ENCODE assay signal across 14 cellular contexts in the genomic region with DNA sequence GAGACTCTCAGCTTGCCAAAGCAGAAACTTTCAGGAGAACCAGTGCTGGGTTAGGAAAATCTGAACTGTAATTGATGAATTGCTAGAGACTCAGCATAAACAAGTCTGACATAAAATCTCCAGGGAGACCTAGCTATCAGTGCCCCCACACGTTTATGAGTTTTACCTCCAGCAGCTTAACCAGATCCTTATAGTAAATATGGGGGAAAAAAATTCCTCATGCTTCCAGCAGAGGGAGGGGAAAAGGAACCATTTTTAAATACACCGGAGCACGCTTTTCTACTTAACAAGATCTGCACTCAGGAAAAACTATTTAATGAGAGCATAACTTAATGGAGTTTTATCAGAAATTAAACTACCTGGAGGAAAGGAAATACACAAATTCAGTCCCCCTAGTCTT.
DNase-seq lines count a peak whose midpoint lies in the region; ATAC-seq and TF ChIP-seq lines count a peak whose summit lies in the region.
"Had no signal": no experiment of that assay in that cellular context is flagged by ENCODE, and none has a peak within 500 bp of the region (broad histone marks: within the 10 kb centered on the region; RNA-seq: fewer than 3 reads in every experiment).

No MANE protein-coding gene starts in this region.

- H3K36me3 ChIP-seq in brain microvascular endothelial cell (replicated peaks) (no peaks in the 10 kb centered on the region), left lung (no peaks in the 10 kb centered on the region)

- H3K4me3 ChIP-seq in AG04450 (ENCODE audit: low read depth, low read length) (no peak overlapping the region), HFF-Myc (replicated peaks; ENCODE audit: low read depth, low read length) (no peak overlapping the region), brain microvascular endothelial cell (ENCODE audit: low read depth, low read length) (no peak overlapping the region), left lung (no peak overlapping the region)

- no peaks in the 10 kb centered on the region for H3K4me1 ChIP-seq in left lung

- no peak overlapping the region for H3K27ac ChIP-seq in AG04450 (ENCODE audit: low read depth, low read length)
- no peak overlapping the region for H3K27ac ChIP-seq in brain microvascular endothelial cell
- no peak overlapping the region for H3K27ac ChIP-seq in left lung

- H3K27me3 ChIP-seq in AG04450 (ENCODE audit: control insufficient read depth, insufficient read depth, low read length) (no peaks in the 10 kb centered on the region), brain microvascular endothelial cell (replicated peaks) (no peaks in the 10 kb centered on the region), left lung (no peaks in the 10 kb centered on the region)

- intact Hi-C loops in left lung (cut with DNase I): no loop called here

- DNase-seq in AG04450 (ENCODE audit: low read depth, low spot score) (no peak), HFF-Myc (ENCODE audit: extremely low read depth, low read depth) (no peak), brain microvascular endothelial cell (no peak), left lung (no peak), T-helper 17 cell (no peak), NOMO-1 treated with DMSO at 0.1 percent for 48 hours (lab: John Stamatoyannopoulos, UW; ENCODE audit: unreplicated experiment) (no peak)
- DNase-seq: activated B cell treated with CpG ODN at 0.5 μM for 24 hours; hippocampal formation; naive B cell; NCI-H1694 treated with DMSO at 0.1 percent for 48 hours; stimulated activated naive B cell treated with anti-CD40 and anti-IgM and Interleukin-4, amounts not matched to agents 10 μg/mL and 1 μg/mL and 100 μg/mL, for 72 hours had no signal

- in situ Hi-C loops in brain microvascular endothelial cell (cut with HindIII; ENCODE audit: low pct_ligation_motif_present, low sequenced_read_pairs): no loop called here

- TF ChIP-seq CTCF in AG04450 (IDR thresholded peaks at IDR 0.05; ENCODE audit: low read depth, low read length): peak; percentile 54
- peak; percentile 42 for TF ChIP-seq CTCF in HFF-Myc (IDR thresholded peaks at IDR 0.05; ENCODE audit: low read depth, low read length, missing control alignments)
- peak; percentile 53 for TF ChIP-seq CTCF in brain microvascular endothelial cell (IDR thresholded peaks at IDR 0.05; ENCODE audit: low read depth, low read length, missing control alignments)
- TF ChIP-seq CTCF in left lung (IDR thresholded peaks at IDR 0.05): peak in 1 of 2 donors; percentile 18

- no peak overlapping the region for H3K4me3 Mint-ChIP-seq in T-helper 17 cell
- H3K4me3 Mint-ChIP-seq: activated B cell treated with CpG ODN at 0.5 μM for 24 hours; activated T-helper 17 cell treated with anti-CD3 and anti-CD28 coated beads, Interleukin-2, amount 50 U/mL, for 72 hours; naive B cell; stimulated activated naive B cell treated with anti-CD40 and anti-IgM and Interleukin-4, amounts not matched to agents 10 μg/mL and 1 μg/mL and 100 μg/mL, for 72 hours had no signal

- POLR2A ChIA-PET in AG04450 (lab: Yijun Ruan, JAX): no interaction called here

- H3K27me3 Mint-ChIP-seq in T-helper 17 cell: no peaks in the 10 kb centered on the region
- H3K27me3 Mint-ChIP-seq: activated B cell treated with CpG ODN at 0.5 μM for 24 hours; activated T-helper 17 cell treated with anti-CD3 and anti-CD28 coated beads, Interleukin-2, amount 50 U/mL, for 72 hours; naive B cell; stimulated activated naive B cell treated with anti-CD40 and anti-IgM and Interleukin-4, amounts not matched to agents 10 μg/mL and 1 μg/mL and 100 μg/mL, for 72 hours had no signal

- no peaks in the 10 kb centered on the region for H3K36me3 Mint-ChIP-seq in T-helper 17 cell (ENCODE audit: low read depth)
- H3K36me3 Mint-ChIP-seq: naive B cell; stimulated activated naive B cell treated with anti-CD40 and anti-IgM and Interleukin-4, amounts not matched to agents 10 μg/mL and 1 μg/mL and 100 μg/mL, for 72 hours had no signal

- H3K9me3 ChIP-seq in AG04450 (ENCODE audit: control insufficient read depth, insufficient read depth, low read length) (peaks cover under 1% of the 10 kb centered on the region; the same call in 1 of the 2 replicates), left lung (peaks cover 0 to 3% of the 10 kb centered on the region in 2 donors), T-helper 17 cell (ENCODE audit: control insufficient read depth, low read length, poor library complexity, severe bottlenecking) (no peaks in the 10 kb centered on the region)

- CTCF ChIA-PET in AG04450 (lab: Charles Lee): interaction anchor here (1.0 to 1.7 kb wide), 5 partner anchors 9 to 830 kb away, joined by 3 to 6 read pairs (median 6); no protein-coding TSS in a partner anchor

- no peak overlapping the region for H3K27ac Mint-ChIP-seq in T-helper 17 cell
- H3K27ac Mint-ChIP-seq: activated B cell treated with CpG ODN at 0.5 μM for 24 hours; activated T-helper 17 cell treated with anti-CD3 and anti-CD28 coated beads, Interleukin-2, amount 50 U/mL, for 72 hours; naive B cell; stimulated activated naive B cell treated with anti-CD40 and anti-IgM and Interleukin-4, amounts not matched to agents 10 μg/mL and 1 μg/mL and 100 μg/mL, for 72 hours had no signal

- H3K4me1 Mint-ChIP-seq in T-helper 17 cell: no peaks in the 10 kb centered on the region
- H3K4me1 Mint-ChIP-seq: activated B cell treated with CpG ODN at 0.5 μM for 24 hours; activated T-helper 17 cell treated with anti-CD3 and anti-CD28 coated beads, Interleukin-2, amount 50 U/mL, for 72 hours; naive B cell; stimulated activated naive B cell treated with anti-CD40 and anti-IgM and Interleukin-4, amounts not matched to agents 10 μg/mL and 1 μg/mL and 100 μg/mL, for 72 hours had no signal

- peak; percentile 66 for ATAC-seq in left lung
- no peak for ATAC-seq in T-helper 17 cell
- no peak for ATAC-seq in HG03025 (IDR thresholded peaks at IDR 0.05; ENCODE audit: low FRiP score, unreplicated experiment)
- no peak for ATAC-seq in HG03469 (IDR thresholded peaks at IDR 0.05; ENCODE audit: unreplicated experiment)
- ATAC-seq: activated T-helper 17 cell treated with anti-CD3 and anti-CD28 coated beads, Interleukin-2, amount 50 U/mL, for 72 hours; stimulated activated naive B cell treated with anti-CD40 and anti-IgM and Interleukin-4, amounts not matched to agents 10 μg/mL and 1 μg/mL and 100 μg/mL, for 72 hours had no signal
